ENCODE assay signal across 17 cellular contexts in genomic region chr19:4695224-4695731, GRCh38. TPM values are rescaled to one million over a fixed set of nuclear protein-coding genes. Genes with fewer than 3 reads are reported as not detected.
DNase-seq lines count a peak whose midpoint lies in the region; ATAC-seq, FAIRE-seq and TF ChIP-seq lines count a peak whose summit lies in the region.
"Had no signal": no experiment of that assay in that cellular context is flagged by ENCODE, and none has a peak within 500 bp of the region (broad histone marks: within the 10 kb centered on the region; RNA-seq: fewer than 3 reads in every experiment).

No MANE protein-coding gene starts in this region.

- no peak for ATAC-seq in HepG2
- ATAC-seq in activated naive CD4-positive, alpha-beta T cell treated with anti-CD3 and anti-CD28 coated beads, Interleukin-2, amount 50 U/mL, for 72 hours, result no peak
- ATAC-seq: CD8-positive, alpha-beta T cell; stimulated activated memory B cell treated with anti-CD40 and anti-IgM and Interleukin-4, amounts not matched to agents 10 μg/mL and 1 μg/mL and 100 μg/mL, for 72 hours had no signal

- no peaks in the 10 kb centered on the region for H4K20me1 ChIP-seq in HepG2 (ENCODE audit: insufficient read depth, low read length)

- no peaks in the 10 kb centered on the region; a peak in 1 of 5 replicates for H3K27me3 ChIP-seq in HepG2 (ENCODE audit: control insufficient read depth in 1 of 2, insufficient read depth in 2 of 2, low read length in 2 of 2)

- no peak overlapping the region for H3K4me3 ChIP-seq in HepG2 (replicated peaks in 1 of 3; ENCODE audit: insufficient read depth in 1 of 3, low read depth in 2 of 3, low read length in 3 of 3)

- peaks cover 40 to 69% of the 10 kb centered on the region in 2 experiments for H3K36me3 ChIP-seq in HepG2 (replicated peaks in 1 of 2; ENCODE audit: control insufficient read depth in 1 of 2, insufficient read depth in 2 of 2, low read length in 2 of 2)

- peak overlapping the region; percentile 54 for H3K27ac ChIP-seq in caudate nucleus (ENCODE audit: low read depth, low read length)
- no peak overlapping the region for H3K27ac ChIP-seq in HepG2 (ENCODE audit: extremely low read length, insufficient read depth, low read length)

- no peaks in the 10 kb centered on the region for H3K9me3 Mint-ChIP-seq in activated naive CD4-positive, alpha-beta T cell treated with anti-CD3 and anti-CD28 coated beads, Interleukin-2, amount 50 U/mL, for 72 hours
- H3K9me3 Mint-ChIP-seq: activated T-helper 2 cell treated with anti-CD3 and anti-CD28 coated beads, Interferon-gamma antibody, Interleukin-2, Interleukin-4, amounts not matched to agents 10 μg/mL and 5 μg/mL and 100 μg/mL, durations not matched to agents 14 hours and 24 hours and 36 hours; CD8-positive, alpha-beta T cell; stimulated activated memory B cell treated with anti-CD40 and anti-IgM and Interleukin-4, amounts not matched to agents 10 μg/mL and 1 μg/mL and 100 μg/mL, for 72 hours; T-helper 2 cell treated with Interferon-gamma antibody and Interleukin-4, amounts not matched to agents 5 μg/mL and 100 μg/mL, for 36 hours had no signal

- H3K27ac Mint-ChIP-seq in activated naive CD4-positive, alpha-beta T cell treated with anti-CD3 and anti-CD28 coated beads, Interleukin-2, amount 50 U/mL, for 72 hours, result no peak overlapping the region
- H3K27ac Mint-ChIP-seq: activated T-helper 2 cell treated with anti-CD3 and anti-CD28 coated beads, Interferon-gamma antibody, Interleukin-2, Interleukin-4, amounts not matched to agents 10 μg/mL and 5 μg/mL and 100 μg/mL, durations not matched to agents 14 hours and 24 hours and 36 hours; CD8-positive, alpha-beta T cell; progenitor cell of endocrine pancreas; stimulated activated memory B cell treated with anti-CD40 and anti-IgM and Interleukin-4, amounts not matched to agents 10 μg/mL and 1 μg/mL and 100 μg/mL, for 72 hours; T-helper 2 cell treated with Interferon-gamma antibody and Interleukin-4, amounts not matched to agents 5 μg/mL and 100 μg/mL, for 36 hours had no signal

- no peaks in the 10 kb centered on the region for H3K9me3 ChIP-seq in HepG2 (ENCODE audit: low read length)

- H3K79me2 ChIP-seq in HepG2 (ENCODE audit: insufficient read depth, low read length), result no peaks in the 10 kb centered on the region

- peaks cover 0 to 9% of the 10 kb centered on the region in 2 donors for H3K36me3 Mint-ChIP-seq in activated naive CD4-positive, alpha-beta T cell treated with anti-CD3 and anti-CD28 coated beads, Interleukin-2, amount 50 U/mL, for 72 hours

- intact Hi-C loops in HepG2 (cut with micrococcal nuclease; ENCODE audit: unreplicated experiment), result no loop called here

- no peak for TF ChIP-seq RAD21 in HepG2 (CRISPR knock-in tag; IDR thresholded peaks at IDR 0.05)

- TF ChIP-seq POLR2A in HepG2 (IDR thresholded peaks at IDR 0.05; ENCODE audit: insufficient read depth in 1 of 2, low read depth in 2 of 2, low read length in 2 of 2), result no peak

- POLR2A ChIA-PET in HepG2 (lab: Yijun Ruan, JAX), result no interaction called here

- no peak for TF ChIP-seq EP300 in HepG2 (IDR thresholded peaks at IDR 0.05; ENCODE audit: low read depth in 2 of 2, low read length in 2 of 2)
- TF ChIP-seq EP300 in HepG2 (CRISPR knock-in tag; IDR thresholded peaks at IDR 0.05; ENCODE audit: borderline replicate concordance), result no peak

- no TSS peak for BruUV-seq in HepG2 (replicated peaks; lab: Mats Ljungman, UMichigan)

- H2AFZ ChIP-seq in HepG2 (ENCODE audit: low read length), result no peak overlapping the region

- H3K9ac ChIP-seq in HepG2 (ENCODE audit: insufficient read depth, low read depth, low read length), result no peak overlapping the region

- in situ Hi-C loops in HepG2 (cut with HindIII; ENCODE audit: extremely low pct_ligation_motif_present, low pct_unique_long_range_greater_than_20kb), result no loop called here

- FAIRE-seq in HepG2 (lab: Jason Lieb, UNC), result no peak

- WGBS in HepG2 (ENCODE audit: low lambda C conversion rate), result 96% methylated on average over 16 of the region's 19 CpGs

- no peak for TF ChIP-seq CTCF in HepG2 (CRISPR knock-in tag; IDR thresholded peaks at IDR 0.05)

- CTCF ChIA-PET in HepG2 (lab: Yijun Ruan, JAX; ENCODE audit: low intra/inter-chr PET ratio, low total read pairs), result no interaction called here

- no peaks in the 10 kb centered on the region for H3K4me1 ChIP-seq in HepG2 (ENCODE audit: insufficient read depth, low read length)

- DNase-seq in NCI-H2029 (lab: John Stamatoyannopoulos, UW) (peak; percentile 63), caudate nucleus (lab: John Stamatoyannopoulos, UW) (peak in 4 of 61 donors; percentile 4 to 51 (median 9)), HepG2 (ENCODE audit: low spot score) (no peak), superior temporal gyrus (ENCODE audit: extremely low spot score) (peak; percentile 10), NCI-H1694 treated with DMSO at 0.1 percent for 48 hours (lab: John Stamatoyannopoulos, UW) (no peak), NCI-H1436 treated with DMSO at 0.1 percent for 48 hours (lab: John Stamatoyannopoulos, UW) (no peak), COR-L47 (lab: John Stamatoyannopoulos, UW) (no peak)
- no peak for DNase-seq in activated naive CD4-positive, alpha-beta T cell treated with anti-CD3 and anti-CD28 coated beads, Interleukin-2, amount 50 U/mL, for 72 hours (ENCODE audit: low spot score in 2 of 2)
- DNase-seq: CD8-positive, alpha-beta T cell; erythroblast; NCI-H1105; NCI-H524 treated with DMSO at 0.1 percent for 48 hours; stimulated activated CD4-positive, alpha-beta T cell treated with anti-CD3 and anti-CD28 coated beads, Interleukin-4, amount 100 ng/mL, for 24 hours had no signal

- H3K4me2 ChIP-seq in HepG2 (ENCODE audit: low read depth, low read length), result no peak overlapping the region

RNA-seq across cellular contexts. Expression of gene MYDGF, which starts 25.1 kb away (rescaled TPM):
- 51.2 and 116 TPM in 2 replicates for total RNA-seq in HepG2 (2016; rRNA removed; fragmentation: Illumina TruSeq; extraction: Trizol)
- 22.6 and 23.9 TPM in 2 replicates for total RNA-seq in HepG2 (2016; cell fraction: cytosol; rRNA removed; fragmentation: Illumina TruSeq; extraction: Trizol; ENCODE audit: low read depth)
- 51.8 and 121 TPM in 2 replicates for total RNA-seq in HepG2 (2016; cell fraction: insoluble cytoplasmic fraction; rRNA removed; fragmentation: Illumina TruSeq; extraction: Trizol)
- 39.4 and 44.5 TPM in 2 replicates for total RNA-seq in HepG2 (2016; cell fraction: membrane; rRNA removed; fragmentation: Illumina TruSeq; extraction: Trizol)
- total RNA-seq in HepG2 (2016; cell fraction: nucleus; rRNA removed; fragmentation: Illumina TruSeq; extraction: Trizol), result 80.0 and 98.1 TPM in 2 replicates
- polyA plus RNA-seq in HepG2 (2011; rRNA removed), result 195 and 198 TPM in 2 replicates
- 230 and 342 TPM in 2 replicates for polyA plus RNA-seq in HepG2 (2011; cell fraction: cytosol; rRNA removed)
- 115 and 125 TPM in 2 replicates for polyA plus RNA-seq in HepG2 (2011; cell fraction: nucleus; rRNA removed)
- 153 and 214 TPM in 2 replicates for polyA plus RNA-seq in HepG2 (2012)
- polyA plus RNA-seq in HepG2 (2016; cell fraction: cytosol; fragmentation: Illumina TruSeq; extraction: Trizol; ENCODE audit: low read depth), result 30.7 and 35.4 TPM in 2 replicates
- polyA plus RNA-seq in HepG2 (2016; cell fraction: insoluble cytoplasmic fraction; fragmentation: Illumina TruSeq; extraction: Trizol; ENCODE audit: low read depth), result 58.1 and 61.6 TPM in 2 replicates
- polyA plus RNA-seq in HepG2 (2016; cell fraction: membrane; fragmentation: Illumina TruSeq; extraction: Trizol; ENCODE audit: low read depth), result 39.4 and 41.3 TPM in 2 replicates
- polyA plus RNA-seq in HepG2 (2016; cell fraction: nucleus; fragmentation: Illumina TruSeq; extraction: Trizol; ENCODE audit: insufficient read depth, low read depth), result 174 and 190 TPM in 2 replicates
- 65.4 and 78.5 TPM in 2 replicates for polyA minus RNA-seq in HepG2 (2011; rRNA and poly(A)+ RNA removed; ENCODE audit: low replicate concordance)
- 53.5 and 66.5 TPM in 2 replicates for polyA minus RNA-seq in HepG2 (2011; cell fraction: cytosol; rRNA and poly(A)+ RNA removed)
- polyA minus RNA-seq in HepG2 (2011; cell fraction: nucleus; rRNA and poly(A)+ RNA removed), result 27.7 and 29.1 TPM in 2 replicates
- total RNA-seq in activated naive CD4-positive, alpha-beta T cell treated with anti-CD3 and anti-CD28 coated beads, Interleukin-2, amount 50 U/mL, for 72 hours, result 10 to 100 TPM; 40.2 to 48.5 TPM

RNA-seq across cellular contexts. Expression of gene DPP9, which starts 28.4 kb away (rescaled TPM):
- 25.8 and 26.6 TPM in 2 replicates for total RNA-seq in HepG2 (2016; rRNA removed; fragmentation: Illumina TruSeq; extraction: Trizol)
- total RNA-seq in HepG2 (2016; cell fraction: cytosol; rRNA removed; fragmentation: Illumina TruSeq; extraction: Trizol; ENCODE audit: low read depth), result 21.9 and 23.0 TPM in 2 replicates
- 19.7 and 28.0 TPM in 2 replicates for total RNA-seq in HepG2 (2016; cell fraction: insoluble cytoplasmic fraction; rRNA removed; fragmentation: Illumina TruSeq; extraction: Trizol)
- total RNA-seq in HepG2 (2016; cell fraction: membrane; rRNA removed; fragmentation: Illumina TruSeq; extraction: Trizol), result 28.4 and 28.6 TPM in 2 replicates
- 19.7 and 23.4 TPM in 2 replicates for total RNA-seq in HepG2 (2016; cell fraction: nucleus; rRNA removed; fragmentation: Illumina TruSeq; extraction: Trizol)
- polyA plus RNA-seq in HepG2 (2011; rRNA removed), result 8.4 and 9.4 TPM in 2 replicates
- 5.3 and 7.0 TPM in 2 replicates for polyA plus RNA-seq in HepG2 (2011; cell fraction: cytosol; rRNA removed)
- polyA plus RNA-seq in HepG2 (2011; cell fraction: nucleus; rRNA removed), result 33.2 and 42.2 TPM in 2 replicates
- polyA plus RNA-seq in HepG2 (2012), result 14.9 and 17.3 TPM in 2 replicates
- polyA plus RNA-seq in HepG2 (2016; cell fraction: cytosol; fragmentation: Illumina TruSeq; extraction: Trizol; ENCODE audit: low read depth), result 11.8 and 12.3 TPM in 2 replicates
- polyA plus RNA-seq in HepG2 (2016; cell fraction: insoluble cytoplasmic fraction; fragmentation: Illumina TruSeq; extraction: Trizol; ENCODE audit: low read depth), result 26.8 and 38.6 TPM in 2 replicates
- 22.3 and 23.5 TPM in 2 replicates for polyA plus RNA-seq in HepG2 (2016; cell fraction: membrane; fragmentation: Illumina TruSeq; extraction: Trizol; ENCODE audit: low read depth)
- 52.8 and 55.7 TPM in 2 replicates for polyA plus RNA-seq in HepG2 (2016; cell fraction: nucleus; fragmentation: Illumina TruSeq; extraction: Trizol; ENCODE audit: insufficient read depth, low read depth)
- polyA minus RNA-seq in HepG2 (2011; rRNA and poly(A)+ RNA removed; ENCODE audit: low replicate concordance), result 26.0 and 29.3 TPM in 2 replicates
- 10.0 and 10.8 TPM in 2 replicates for polyA minus RNA-seq in HepG2 (2011; cell fraction: cytosol; rRNA and poly(A)+ RNA removed)
- 25.8 and 26.7 TPM in 2 replicates for polyA minus RNA-seq in HepG2 (2011; cell fraction: nucleus; rRNA and poly(A)+ RNA removed)
- total RNA-seq in activated naive CD4-positive, alpha-beta T cell treated with anti-CD3 and anti-CD28 coated beads, Interleukin-2, amount 50 U/mL, for 72 hours, result 10 to 100 TPM; 55.2 to 59.0 TPM

RNA-seq across cellular contexts. Expression of gene TNFAIP8L1, which starts 56.0 kb away (rescaled TPM):
- 18.9 and 21.4 TPM in 2 replicates for total RNA-seq in HepG2 (2016; rRNA removed; fragmentation: Illumina TruSeq; extraction: Trizol)
- total RNA-seq in HepG2 (2016; cell fraction: cytosol; rRNA removed; fragmentation: Illumina TruSeq; extraction: Trizol; ENCODE audit: low read depth), result 5.7 and 6.2 TPM in 2 replicates
- total RNA-seq in HepG2 (2016; cell fraction: insoluble cytoplasmic fraction; rRNA removed; fragmentation: Illumina TruSeq; extraction: Trizol), result 15.8 and 20.8 TPM in 2 replicates
- 17.1 and 17.6 TPM in 2 replicates for total RNA-seq in HepG2 (2016; cell fraction: membrane; rRNA removed; fragmentation: Illumina TruSeq; extraction: Trizol)
- 9.7 and 12.6 TPM in 2 replicates for total RNA-seq in HepG2 (2016; cell fraction: nucleus; rRNA removed; fragmentation: Illumina TruSeq; extraction: Trizol)
- polyA plus RNA-seq in HepG2 (2011; rRNA removed), result 13.4 and 14.2 TPM in 2 replicates
- polyA plus RNA-seq in HepG2 (2011; cell fraction: cytosol; rRNA removed), result 16.1 and 16.8 TPM in 2 replicates
- 7.6 and 8.4 TPM in 2 replicates for polyA plus RNA-seq in HepG2 (2011; cell fraction: nucleus; rRNA removed)
- 11.6 and 15.1 TPM in 2 replicates for polyA plus RNA-seq in HepG2 (2012)
- polyA plus RNA-seq in HepG2 (2016; cell fraction: cytosol; fragmentation: Illumina TruSeq; extraction: Trizol; ENCODE audit: low read depth), result 5.3 and 5.7 TPM in 2 replicates
- 20.0 and 23.7 TPM in 2 replicates for polyA plus RNA-seq in HepG2 (2016; cell fraction: insoluble cytoplasmic fraction; fragmentation: Illumina TruSeq; extraction: Trizol; ENCODE audit: low read depth)
- 13.6 and 14.4 TPM in 2 replicates for polyA plus RNA-seq in HepG2 (2016; cell fraction: membrane; fragmentation: Illumina TruSeq; extraction: Trizol; ENCODE audit: low read depth)
- 15.4 and 17.2 TPM in 2 replicates for polyA plus RNA-seq in HepG2 (2016; cell fraction: nucleus; fragmentation: Illumina TruSeq; extraction: Trizol; ENCODE audit: insufficient read depth, low read depth)
- 2.7 and 20.5 TPM in 2 replicates for polyA minus RNA-seq in HepG2 (2011; rRNA and poly(A)+ RNA removed; ENCODE audit: low replicate concordance)
- polyA minus RNA-seq in HepG2 (2011; cell fraction: cytosol; rRNA and poly(A)+ RNA removed), result 10.1 and 10.4 TPM in 2 replicates
- polyA minus RNA-seq in HepG2 (2011; cell fraction: nucleus; rRNA and poly(A)+ RNA removed), result 8.8 and 9.0 TPM in 2 replicates
- total RNA-seq in activated naive CD4-positive, alpha-beta T cell treated with anti-CD3 and anti-CD28 coated beads, Interleukin-2, amount 50 U/mL, for 72 hours, result 10 to 100 TPM; 25.9 to 31.3 TPM

Comparison
In these comparisons a context has a peak if more than half of its experiments do, and no peak if none do; other contexts are left out.
1. DNase-seq: peak in NCI-H2029 (single experiment) and superior temporal gyrus (single experiment); none in HepG2 (single experiment), NCI-H1694 treated with DMSO at 0.1 percent for 48 hours (single experiment), activated naive CD4-positive, alpha-beta T cell treated with anti-CD3 and anti-CD28 coated beads, Interleukin-2, amount 50 U/mL, for 72 hours (0 of 2), NCI-H1436 treated with DMSO at 0.1 percent for 48 hours (single experiment) and COR-L47 (single experiment).